In the genomic region with DNA sequence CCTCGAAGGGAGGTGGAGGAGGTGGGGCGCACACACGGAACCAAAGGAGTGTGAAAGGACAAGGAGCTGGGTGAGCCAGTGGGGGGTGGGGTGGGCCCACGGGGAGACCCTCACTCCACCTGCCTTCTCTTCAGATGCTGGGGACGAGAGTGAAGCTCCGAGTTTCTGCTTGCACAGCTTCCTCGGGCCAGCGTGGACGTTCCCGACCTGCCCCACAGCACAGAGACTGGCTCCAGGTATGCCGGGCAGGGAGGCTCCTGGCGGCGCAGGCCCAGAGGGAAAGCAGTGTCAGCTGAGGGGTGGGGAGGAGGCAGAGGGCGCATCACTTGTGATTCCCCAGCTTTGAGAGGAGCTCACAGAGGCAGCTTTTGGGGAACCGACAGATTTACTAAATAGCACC, we compare ENCODE assay signal across 1 cellular context.
TF ChIP-seq lines count a peak whose summit lies in the region.

No MANE protein-coding gene starts in this region.

TF ChIP-seq in IMR-90, 13 proteins besides CTCF, POLR2A, EP300 and RAD21:
- TF ChIP-seq MAFK (IDR thresholded peaks at IDR 0.05; ENCODE audit: low read depth, low read length) (no peak), SMC3 (IDR thresholded peaks at IDR 0.05; ENCODE audit: low read depth, low read length) (no peak)
